1 cellular context compared by ENCODE assay signal in genomic region chr12:12716845-12717585, GRCh38.
TF ChIP-seq lines count a peak whose summit lies in the region.

CDKN1B (plus strand) TSS chr12:12717368; CDS start chr12:12717840, 472 bp downstream.

TF ChIP-seq in HepG2, 621 proteins besides CTCF, POLR2A, EP300 and RAD21 (continued from another document and continues in another):
- TF ChIP-seq ZBTB40 (IDR thresholded peaks at IDR 0.05) (no peak), ZBTB40 (CRISPR knock-in tag; IDR thresholded peaks at IDR 0.05) (peak; percentile 62), KLF16 (CRISPR knock-in tag; IDR thresholded peaks at IDR 0.05) (no peak; a peak in 1 of 4 replicates), ZMYM2 (CRISPR knock-in tag; IDR thresholded peaks at IDR 0.05) (no peak), TAF15 (IDR thresholded peaks at IDR 0.05; ENCODE audit: low read depth, low read length, poor library complexity, severe bottlenecking) (peak; percentile 39), SRSF9 (IDR thresholded peaks at IDR 0.05; ENCODE audit: borderline replicate concordance, insufficient read depth, low read depth, low read length, poor library complexity, severe bottlenecking) (no peak), ZNF121 (CRISPR knock-in tag; IDR thresholded peaks at IDR 0.05) (peak; percentile 15; the same call in 1 of the 2 replicates), ARID3A (IDR thresholded peaks at IDR 0.05; ENCODE audit: low read depth, low read length) (no peak), ARNTL (CRISPR knock-in tag; IDR thresholded peaks at IDR 0.05) (no peak; the same call in 1 of the 2 replicates), KDM2A (CRISPR knock-in tag; IDR thresholded peaks at IDR 0.05; ENCODE audit: borderline replicate concordance, low read depth) (peak; percentile 81; the same call in 1 of the 2 replicates), ZNF354B (CRISPR knock-in tag; IDR thresholded peaks at IDR 0.05) (no peak), ZNF546 (CRISPR knock-in tag; conservative IDR thresholded peaks at IDR 0.05) (no peak; the same call in 1 of the 2 replicates), MAFG (CRISPR knock-in tag; IDR thresholded peaks at IDR 0.05) (no peak), PPARG (CRISPR knock-in tag; conservative IDR thresholded peaks at IDR 0.05) (peak; percentile 29; the same call in 1 of the 2 replicates), RAD51 (IDR thresholded peaks at IDR 0.05; ENCODE audit: borderline replicate concordance) (no peak), ZNF691 (CRISPR knock-in tag; IDR thresholded peaks at IDR 0.05; ENCODE audit: borderline replicate concordance, low read depth) (peak; percentile 17; the same call in 1 of the 2 replicates), ZBTB2 (CRISPR knock-in tag; IDR thresholded peaks at IDR 0.05; ENCODE audit: low read depth) (peak; percentile 90), ZFP37 (CRISPR knock-in tag; IDR thresholded peaks at IDR 0.05; ENCODE audit: borderline replicate concordance) (no peak), ZNF770 (CRISPR knock-in tag; IDR thresholded peaks at IDR 0.05) (peak; percentile 50; the same call in 1 of the 2 replicates), ZBED4 (CRISPR knock-in tag; IDR thresholded peaks at IDR 0.05; ENCODE audit: borderline replicate concordance) (peak; percentile 56), PCBP1 (IDR thresholded peaks at IDR 0.05; ENCODE audit: borderline replicate concordance, low read depth, low read length) (no peak), ZBTB21 (CRISPR knock-in tag; IDR thresholded peaks at IDR 0.05) (no peak), HOXD1 (CRISPR knock-in tag; IDR thresholded peaks at IDR 0.05) (no peak), AGO2 (optimal IDR thresholded peaks at IDR 0.05; ENCODE audit: low read depth, low read length) (peak; percentile 80), BRCA1 (CRISPR knock-in tag; IDR thresholded peaks at IDR 0.05) (peak; percentile 12; the same call in 1 of the 2 replicates), FOXK2 (IDR thresholded peaks at IDR 0.05) (no peak), PRDM10 (CRISPR knock-in tag; IDR thresholded peaks at IDR 0.05; ENCODE audit: low read depth) (peak; percentile 45; the same call in 1 of the 2 replicates), DMAP1 (CRISPR knock-in tag; IDR thresholded peaks at IDR 0.05) (peak; percentile 42; the same call in 1 of the 2 replicates), HNRNPLL (IDR thresholded peaks at IDR 0.05; ENCODE audit: low read depth, low read length, poor library complexity, severe bottlenecking) (peak; percentile 60), ATM (IDR thresholded peaks at IDR 0.05; ENCODE audit: borderline replicate concordance) (no peak), ZNF317 (CRISPR knock-in tag; IDR thresholded peaks at IDR 0.05) (no peak), FOXC1 (CRISPR knock-in tag; IDR thresholded peaks at IDR 0.05; ENCODE audit: borderline replicate concordance) (peak; percentile 73), BORCS8-MEF2B (CRISPR knock-in tag; IDR thresholded peaks at IDR 0.05) (peak; percentile 47)
